21 cellular contexts compared by ENCODE assay signal in genomic region chr7:155071121-155071651, GRCh38. TPM values are rescaled to one million over a fixed set of nuclear protein-coding genes. Genes with fewer than 3 reads are reported as not detected.
"Had no signal": no experiment of that assay in that cellular context is flagged by ENCODE, and none has a peak within 500 bp of the region (broad histone marks: within the 10 kb centered on the region; RNA-seq: fewer than 3 reads in every experiment).

No MANE protein-coding gene starts in this region.

- H3K27ac ChIP-seq: cardiac muscle cell, coronary artery, foreskin keratinocyte, neural progenitor cell, right lobe of liver, SJCRH30, testis had no signal

- H3K4me3 ChIP-seq: cardiac muscle cell, coronary artery, lung, right lobe of liver, SJCRH30, smooth muscle cell, testis had no signal

- H3K4me2 ChIP-seq: smooth muscle cell had no signal

- ATAC-seq: stimulated activated naive CD8-positive, alpha-beta T cell treated with anti-CD3 and anti-CD28 coated beads, Interleukin-15, amount 100 ng/mL, for 72 hours had no signal

- H2AFZ ChIP-seq: neural progenitor cell had no signal

- H3K9ac ChIP-seq: neural progenitor cell had no signal

- H3K27ac Mint-ChIP-seq: activated naive CD4-positive, alpha-beta T cell treated with anti-CD3 and anti-CD28 coated beads for 36 hours; activated T-helper 2 cell treated with anti-CD3 and anti-CD28 coated beads, Interferon-gamma antibody, Interleukin-2, Interleukin-4, amounts not matched to agents 10 μg/mL and 5 μg/mL and 100 μg/mL, durations not matched to agents 14 hours and 24 hours and 36 hours; neural progenitor cell; stimulated activated naive CD8-positive, alpha-beta T cell treated with anti-CD3 and anti-CD28 coated beads, Interleukin-15, amount 100 ng/mL, for 72 hours; T-helper 2 cell treated with Interferon-gamma antibody and Interleukin-4, amounts not matched to agents 5 μg/mL and 100 μg/mL, for 36 hours had no signal

- H3K9me3 Mint-ChIP-seq: activated naive CD4-positive, alpha-beta T cell treated with anti-CD3 and anti-CD28 coated beads for 36 hours; activated T-helper 2 cell treated with anti-CD3 and anti-CD28 coated beads, Interferon-gamma antibody, Interleukin-2, Interleukin-4, amounts not matched to agents 10 μg/mL and 5 μg/mL and 100 μg/mL, durations not matched to agents 14 hours and 24 hours and 36 hours; neural progenitor cell; stimulated activated naive CD8-positive, alpha-beta T cell treated with anti-CD3 and anti-CD28 coated beads, Interleukin-15, amount 100 ng/mL, for 72 hours; T-helper 2 cell treated with Interferon-gamma antibody and Interleukin-4, amounts not matched to agents 5 μg/mL and 100 μg/mL, for 36 hours had no signal

- H3K27me3 ChIP-seq: testis had no signal

- H3K4me1 Mint-ChIP-seq: stimulated activated naive CD8-positive, alpha-beta T cell treated with anti-CD3 and anti-CD28 coated beads, Interleukin-15, amount 100 ng/mL, for 72 hours had no signal

- H3K9me3 ChIP-seq: right lobe of liver, SJCRH30, testis had no signal

- H3K4me1 ChIP-seq: foreskin keratinocyte, neural progenitor cell, right lobe of liver, testis had no signal

- H3K36me3 ChIP-seq: cardiac muscle cell, neural progenitor cell, right lobe of liver, SJCRH30 had no signal

- DNase-seq: activated CD4-positive, CD25-positive, alpha-beta regulatory T cell treated with anti-CD3 and anti-CD28 coated beads, Interleukin-2, amount 50 U/mL, for 72 hours; activated naive CD4-positive, alpha-beta T cell treated with anti-CD3 and anti-CD28 coated beads for 36 hours; effector CD4-positive, alpha-beta T cell; foreskin keratinocyte; midbrain; right lobe of liver; SJCRH30; stimulated activated naive CD8-positive, alpha-beta T cell treated with anti-CD3 and anti-CD28 coated beads, Interleukin-15, amount 100 ng/mL, for 72 hours; SW 1271; testis had no signal

- H3K4me3 Mint-ChIP-seq: activated naive CD4-positive, alpha-beta T cell treated with anti-CD3 and anti-CD28 coated beads for 36 hours; neural progenitor cell; stimulated activated naive CD8-positive, alpha-beta T cell treated with anti-CD3 and anti-CD28 coated beads, Interleukin-15, amount 100 ng/mL, for 72 hours; T-helper 2 cell treated with Interferon-gamma antibody and Interleukin-4, amounts not matched to agents 5 μg/mL and 100 μg/mL, for 36 hours had no signal

- H3K36me3 Mint-ChIP-seq: neural progenitor cell had no signal

RNA-seq across cellular contexts. Expression of gene HTR5A, which starts 1.1 kb away (rescaled TPM):
- total RNA-seq: activated naive CD4-positive, alpha-beta T cell treated with anti-CD3 and anti-CD28 coated beads for 36 hours; activated T-helper 2 cell treated with anti-CD3 and anti-CD28 coated beads, Interferon-gamma antibody, Interleukin-2, Interleukin-4, amounts not matched to agents 10 μg/mL and 5 μg/mL and 100 μg/mL, durations not matched to agents 14 hours and 24 hours and 36 hours; cardiac muscle cell; foreskin keratinocyte; lung; myocyte; posterior vena cava; right lobe of liver; SJCRH30; smooth muscle cell; ureter had no signal
- polyA plus RNA-seq: adipose tissue, cardiac muscle cell, foreskin keratinocyte, lung, smooth muscle cell had no signal
